ENCODE assay signal across 1 cellular context in genomic region chr9:90099262-90099982, GRCh38.
TF ChIP-seq lines count a peak whose summit lies in the region.

No MANE protein-coding gene starts in this region.

TF ChIP-seq in H1, 55 proteins besides CTCF, POLR2A, EP300 and RAD21 (continued from another document):
- TF ChIP-seq CHD7 (IDR thresholded peaks at IDR 0.05; ENCODE audit: insufficient replicate concordance, low read length) (no peak), TAF1 (IDR thresholded peaks at IDR 0.05; ENCODE audit: low read depth, low read length) (no peak), GTF2F1 (IDR thresholded peaks at IDR 0.05; ENCODE audit: borderline replicate concordance, low read depth, low read length) (no peak), SAP30 (IDR thresholded peaks at IDR 0.05; ENCODE audit: insufficient read depth, insufficient replicate concordance, low read length) (no peak), TBP (IDR thresholded peaks at IDR 0.05; ENCODE audit: low read depth, low read length) (no peak), FOSL1 (IDR thresholded peaks at IDR 0.05; ENCODE audit: insufficient read depth, low read depth, low read length) (no peak), ASH2L (IDR thresholded peaks at IDR 0.05; ENCODE audit: low read length) (no peak), TEAD4 (IDR thresholded peaks at IDR 0.05; ENCODE audit: low read depth, low read length) (no peak), RXRA (IDR thresholded peaks at IDR 0.05; ENCODE audit: insufficient read depth, low read depth, low read length) (no peak)
